ENCODE assay signal across 18 cellular contexts in genomic region chr5:1038417-1039209, GRCh38. TPM values are rescaled to one million over a fixed set of nuclear protein-coding genes. Genes with fewer than 3 reads are reported as not detected.
DNase-seq lines count a peak whose midpoint lies in the region; ATAC-seq, FAIRE-seq and TF ChIP-seq lines count a peak whose summit lies in the region.
"Had no signal": no experiment of that assay in that cellular context is flagged by ENCODE, and none has a peak within 500 bp of the region (broad histone marks: within the 10 kb centered on the region; RNA-seq: fewer than 3 reads in every experiment).

No MANE protein-coding gene starts in this region.

- no TSS peak for BruUV-seq in A673 (replicated peaks; lab: Mats Ljungman, UMichigan)

- no peaks in the 10 kb centered on the region for H3K23me2 ChIP-seq in H9 (ENCODE audit: insufficient read length, low read depth, low read length, poor library complexity, severe bottlenecking)

- no peak for TF ChIP-seq CTCF in A673 (conservative IDR thresholded peaks at IDR 0.05; ENCODE audit: low read depth, low read length)
- no peak for TF ChIP-seq CTCF in D721Med (IDR thresholded peaks at IDR 0.05; ENCODE audit: insufficient read depth, missing control alignments)
- no peak for TF ChIP-seq CTCF in osteoblast (IDR thresholded peaks at IDR 0.05; ENCODE audit: extremely low read depth, low read depth, low read length)
- no peak for TF ChIP-seq CTCF in H9 (conservative IDR thresholded peaks at IDR 0.05)
- no peak for TF ChIP-seq CTCF in colonic mucosa (IDR thresholded peaks at IDR 0.05)

- H4K8ac ChIP-seq in H9 (replicated peaks; ENCODE audit: insufficient read length, low read depth, low read length) = no peak overlapping the region

- peak overlapping the region; percentile 96 for H3K27ac ChIP-seq in A673 (ENCODE audit: low read depth, low read length, poor library complexity, severe bottlenecking)
- H3K27ac ChIP-seq in osteoblast (ENCODE audit: low read depth, low read length) = no peak overlapping the region
- no peak overlapping the region for H3K27ac ChIP-seq in H9 (ENCODE audit: insufficient read length, low read depth, low read length)
- no peak overlapping the region for H3K27ac ChIP-seq in colonic mucosa
- H3K27ac ChIP-seq: SJCRH30 had no signal

- H3K23ac ChIP-seq in H9 (ENCODE audit: insufficient read length, low read depth, low read length) = no peak overlapping the region

- intact Hi-C loops in A673 (cut with micrococcal nuclease; ENCODE audit: unreplicated experiment) (no loop called here), left ventricle myocardium superior (cut with micrococcal nuclease) (no loop called here), colonic mucosa (cut with DNase I) (no loop called here)
- intact Hi-C loops in activated CD4-positive, alpha-beta memory T cell treated with anti-CD3 and anti-CD28 coated beads for 36 hours (cut with micrococcal nuclease) = no loop called here

- H3K36me3 Mint-ChIP-seq in activated CD4-positive, alpha-beta memory T cell treated with anti-CD3 and anti-CD28 coated beads for 36 hours = no peaks in the 10 kb centered on the region
- H3K36me3 Mint-ChIP-seq in H9 (ENCODE audit: insufficient read depth in 1 of 3, low read depth in 3 of 3) = peaks cover 9 to 27% (median 19%) of the 10 kb centered on the region in 3 experiments
- H3K36me3 Mint-ChIP-seq: CD4-positive, alpha-beta memory T cell had no signal

- no peak overlapping the region for H4K5ac ChIP-seq in H9 (ENCODE audit: insufficient read length, low read depth, low read length)

- no peak overlapping the region for H3K18ac ChIP-seq in H9 (ENCODE audit: insufficient read length, low read depth, low read length)

- H3K4me2 ChIP-seq in osteoblast (ENCODE audit: insufficient read depth, low read length) (no peak overlapping the region), H9 (ENCODE audit: insufficient read depth, insufficient read length, low read length) (no peak overlapping the region)

- H3K27me3 Mint-ChIP-seq in activated CD4-positive, alpha-beta memory T cell treated with anti-CD3 and anti-CD28 coated beads for 36 hours = peaks cover 3% of the 10 kb centered on the region
- H3K27me3 Mint-ChIP-seq in H9 (ENCODE audit: low read depth) = peaks cover 6% of the 10 kb centered on the region; the same call in 1 of the 2 replicates
- H3K27me3 Mint-ChIP-seq: B cell had no signal

- no CpG with 5 or more reads among the region's 28 CpGs for WGBS in H9 (ENCODE audit: extremely low coverage, insufficient read length, low lambda C conversion rate)

- no peak overlapping the region for H3K4me3 Mint-ChIP-seq in activated CD4-positive, alpha-beta memory T cell treated with anti-CD3 and anti-CD28 coated beads for 36 hours
- no peak overlapping the region for H3K4me3 Mint-ChIP-seq in H9
- H3K4me3 Mint-ChIP-seq: B cell; CD4-positive, alpha-beta memory T cell had no signal

- H2BK5ac ChIP-seq in H9 (ENCODE audit: insufficient read length, low read length) = no peak overlapping the region

- no peak overlapping the region for H2BK120ac ChIP-seq in H9 (ENCODE audit: low read depth, low read length, poor library complexity, severe bottlenecking)

- H4K91ac ChIP-seq in H9 (ENCODE audit: insufficient read length, low read depth, low read length) = no peak overlapping the region

- H2AFZ ChIP-seq in osteoblast (ENCODE audit: low read length) (no peak overlapping the region), H9 (ENCODE audit: low read length) (no peak overlapping the region)

- DNase-seq in A673 (ENCODE audit: low spot score) (peak; percentile 96), D721Med (ENCODE audit: insufficient read length, low spot score) (peak; percentile 6), left ventricle myocardium superior (peak; percentile 24), osteoblast (ENCODE audit: insufficient read length, low spot score, missing footprints) (peak; percentile 80), superior temporal gyrus (ENCODE audit: extremely low spot score) (no peak), H9 (no peak), colonic mucosa (no peak)
- no peak for DNase-seq in activated CD4-positive, alpha-beta memory T cell treated with anti-CD3 and anti-CD28 coated beads for 36 hours
- DNase-seq: CD4-positive, alpha-beta memory T cell; DMS79 treated with DMSO at 0.1 percent for 48 hours; NCI-H1436; NCI-H2029 treated with DMSO at 0.1 percent for 48 hours; NCI-H2171 treated with DMSO at 0.1 percent for 48 hours; NCI-H446 treated with DMSO at 0.1 percent for 48 hours; NK-92 treated with Interleukin-12 subunit alpha and Interleukin-12 subunit beta, amount 100 ng/mL, for 24 hours; SJCRH30 had no signal

- CTCF ChIA-PET in A673 (lab: Charles Lee) = interaction anchor here (0.5 kb wide), 1 partner anchor 31 kb away, joined by 4 read pairs; no protein-coding TSS in a partner anchor
- CTCF ChIA-PET in activated CD4-positive, alpha-beta memory T cell treated with anti-CD3 and anti-CD28 coated beads for 36 hours (lab: Charles Lee) = no interaction called here

- no peak overlapping the region for H3K4ac ChIP-seq in H9 (ENCODE audit: low read depth, low read length)

- peaks cover 28% of the 10 kb centered on the region for H3K9me3 Mint-ChIP-seq in activated CD4-positive, alpha-beta memory T cell treated with anti-CD3 and anti-CD28 coated beads for 36 hours
- H3K9me3 Mint-ChIP-seq in H9 = peaks cover 37% of the 10 kb centered on the region in 2 experiments

- H3K4me3 ChIP-seq in A673 (ENCODE audit: low read depth, low read length, poor library complexity, severe bottlenecking) (peak overlapping the region; percentile 28), osteoblast (ENCODE audit: insufficient read depth, low read length) (no peak overlapping the region), colonic mucosa (no peak overlapping the region)
- H3K4me3 ChIP-seq: K562, SJCRH30 had no signal

- H2BK12ac ChIP-seq in H9 (ENCODE audit: insufficient read length, low read depth, low read length) = no peak overlapping the region

- H3K9ac ChIP-seq in H9 (ENCODE audit: extremely low read depth, insufficient read length, low read length) (no peak overlapping the region), colonic mucosa (ENCODE audit: low read depth in 2 of 2, low read length in 2 of 2) (no peak overlapping the region)

- H3T11ph ChIP-seq in H9 (ENCODE audit: low read length) = no peak overlapping the region

- H3K4me1 ChIP-seq in A673 (ENCODE audit: insufficient read depth, low read length, poor library complexity, severe bottlenecking) = peaks cover 22% of the 10 kb centered on the region
- no peaks in the 10 kb centered on the region for H3K4me1 ChIP-seq in osteoblast (ENCODE audit: insufficient read depth, low read length)
- H3K4me1 ChIP-seq in H9 (ENCODE audit: insufficient read depth, low read length) = no peaks in the 10 kb centered on the region
- H3K4me1 ChIP-seq in colonic mucosa = no peaks in the 10 kb centered on the region
- H3K4me1 ChIP-seq: SJCRH30 had no signal

- no peaks in the 10 kb centered on the region for H3K4me1 Mint-ChIP-seq in activated CD4-positive, alpha-beta memory T cell treated with anti-CD3 and anti-CD28 coated beads for 36 hours (ENCODE audit: low read depth)
- H3K4me1 Mint-ChIP-seq in H9 = peaks cover 5 to 6% of the 10 kb centered on the region in 2 experiments; a peak in 3 of 4 replicates
- H3K4me1 Mint-ChIP-seq: B cell had no signal

- H3K27ac Mint-ChIP-seq in activated CD4-positive, alpha-beta memory T cell treated with anti-CD3 and anti-CD28 coated beads for 36 hours = no peak overlapping the region
- no peak overlapping the region; a peak in 3 of 7 replicates for H3K27ac Mint-ChIP-seq in H9
- H3K27ac Mint-ChIP-seq: B cell; CD4-positive, alpha-beta memory T cell had no signal

- H4K20me1 ChIP-seq in osteoblast (ENCODE audit: insufficient read depth, low read length) (no peaks in the 10 kb centered on the region), H9 (ENCODE audit: control insufficient read depth, insufficient read depth, insufficient read length) (no peaks in the 10 kb centered on the region)

- no peak overlapping the region for H3K56ac ChIP-seq in H9 (ENCODE audit: insufficient read length, low read depth, low read length)

- FAIRE-seq in D721Med (lab: Jason Lieb, UNC) = no peak
- FAIRE-seq: K562 had no signal

- no peak overlapping the region for H2AK5ac ChIP-seq in H9 (ENCODE audit: insufficient read length, low read length)

- H2BK15ac ChIP-seq in H9 (ENCODE audit: low read depth, low read length) = no peak overlapping the region

- no peaks in the 10 kb centered on the region for H3K79me1 ChIP-seq in H9 (ENCODE audit: insufficient read depth, low read depth, low read length, poor library complexity, severe bottlenecking)

- H3K36me3 ChIP-seq in A673 (ENCODE audit: insufficient read depth, low read length, poor library complexity, severe bottlenecking) (peaks cover 5% of the 10 kb centered on the region), osteoblast (ENCODE audit: insufficient read depth, low read length) (no peaks in the 10 kb centered on the region), colonic mucosa (no peaks in the 10 kb centered on the region)
- H3K36me3 ChIP-seq: SJCRH30 had no signal

- no peaks in the 10 kb centered on the region for H3K79me2 ChIP-seq in osteoblast (ENCODE audit: insufficient read depth, low read length)
- no peaks in the 10 kb centered on the region for H3K79me2 ChIP-seq in H9 (ENCODE audit: insufficient read depth, low read length)

- no peak overlapping the region for H2BK20ac ChIP-seq in H9 (ENCODE audit: low read depth, low read length, poor library complexity, severe bottlenecking)

- ATAC-seq in left ventricle myocardium superior = no peak

- no peak overlapping the region for H3K14ac ChIP-seq in H9 (ENCODE audit: insufficient read depth, low read length)

- H3K9me3 ChIP-seq in A673 (ENCODE audit: low read depth, low read length, poor library complexity, severe bottlenecking) = peaks cover 6% of the 10 kb centered on the region
- H3K9me3 ChIP-seq in osteoblast (ENCODE audit: low read depth, low read length) = no peaks in the 10 kb centered on the region
- H3K9me3 ChIP-seq in H9 (ENCODE audit: control insufficient read depth, low read depth, low read length) = peaks cover 8% of the 10 kb centered on the region
- no peaks in the 10 kb centered on the region for H3K9me3 ChIP-seq in colonic mucosa
- H3K9me3 ChIP-seq: SJCRH30 had no signal

- POLR2A ChIA-PET in A673 (lab: Charles Lee; ENCODE audit: low non-redundant PET) = no interaction called here
- POLR2A ChIA-PET in activated CD4-positive, alpha-beta memory T cell treated with anti-CD3 and anti-CD28 coated beads for 36 hours (lab: Charles Lee) = no interaction called here

- H3K27me3 ChIP-seq in A673 (replicated peaks; ENCODE audit: insufficient read depth, low read depth, low read length, poor library complexity) (no peaks in the 10 kb centered on the region), osteoblast (ENCODE audit: insufficient read depth, low read length) (no peaks in the 10 kb centered on the region), H9 (ENCODE audit: insufficient read depth, low read length) (no peaks in the 10 kb centered on the region), colonic mucosa (no peaks in the 10 kb centered on the region)
- H3K27me3 ChIP-seq: SJCRH30 had no signal

RNA-seq across cellular contexts. Expression of gene NKD2, which starts 30.0 kb away (rescaled TPM):
- total RNA-seq in A673 (2021) = 22.9 and 23.5 TPM in 2 replicates
- 3.4 TPM for total RNA-seq in left ventricle myocardium superior
- under 0.01 TPM in 1 of 2 replicates, not detected in the other for total RNA-seq in osteoblast
- total RNA-seq in activated CD4-positive, alpha-beta memory T cell treated with anti-CD3 and anti-CD28 coated beads for 36 hours = 1 to 10 TPM in 1 of 2 experiments, under 1 TPM in 1; 0.41 to 1.1 TPM
- total RNA-seq in H9 (2021) = 7.3 and 7.7 TPM in 2 replicates
- total RNA-seq in colonic mucosa = 1 to 10 TPM in 1 of 2 donors, under 1 TPM in 1; 0.94 to 1.9 TPM
- total RNA-seq: CD4-positive, alpha-beta memory T cell; SJCRH30 had no signal

Comparison
In these comparisons a context has a peak if more than half of its experiments do, and no peak if none do; other contexts are left out.
1. DNase-seq: peak in A673 (single experiment), D721Med (single experiment), left ventricle myocardium superior (single experiment) and osteoblast (single experiment); none in activated CD4-positive, alpha-beta memory T cell treated with anti-CD3 and anti-CD28 coated beads for 36 hours (single experiment), superior temporal gyrus (single experiment), H9 (single experiment) and colonic mucosa (single experiment).